Comparison of ENCODE assay signal across 8 cellular contexts in genomic region chr11:818396-819128, GRCh38. TPM values are rescaled to one million over a fixed set of nuclear protein-coding genes. Genes with fewer than 3 reads are reported as not detected.
DNase-seq lines count a peak whose midpoint lies in the region; ATAC-seq and TF ChIP-seq lines count a peak whose summit lies in the region.

Gene PNPLA2 (plus strand): TSS chr11:818914. CDS start chr11:819719, 805 bp downstream.

- H3K79me2 ChIP-seq in OCI-LY1 (ENCODE audit: insufficient read depth, low read length): no peaks in the 10 kb centered on the region

- H3K4me1 ChIP-seq in OCI-LY1 (ENCODE audit: insufficient read depth, low read length, severe bottlenecking) (peaks cover 15% of the 10 kb centered on the region), endodermal cell (ENCODE audit: control insufficient read depth, insufficient read depth, low read length) (no peaks in the 10 kb centered on the region), muscle layer of colon (ENCODE audit: insufficient read depth, low read length) (peaks cover 22% of the 10 kb centered on the region)

- H3F3A ChIP-seq in OCI-LY1 (ENCODE audit: insufficient read depth, low read length): peaks cover 4% of the 10 kb centered on the region; the same call in 1 of the 2 replicates

- H3K4me3 ChIP-seq in OCI-LY1 (ENCODE audit: low read depth, low read length, poor library complexity, severe bottlenecking) (peak within 1 kb of the TSS; percentile 75), endodermal cell (ENCODE audit: low read length) (peak within 1 kb of the TSS; percentile 81), muscle layer of colon (ENCODE audit: low read depth in 1 of 2, low read length in 2 of 2) (peak within 1 kb of the TSS; percentile 77 to 81)

- H3K4me1 Mint-ChIP-seq in endodermal cell: no peaks in the 10 kb centered on the region

- no peak within 1 kb of the TSS for H3K27ac ChIP-seq in OCI-LY1 (ENCODE audit: low read depth, low read length, poor library complexity, severe bottlenecking)
- no peak within 1 kb of the TSS for H3K27ac ChIP-seq in endodermal cell (ENCODE audit: low read depth, low read length)
- H3K27ac ChIP-seq in muscle layer of colon (ENCODE audit: low read depth, low read length): peak within 1 kb of the TSS; percentile 93

- no peak within 1 kb of the TSS for H3K27ac Mint-ChIP-seq in endodermal cell

- H2AFZ ChIP-seq in OCI-LY1 (ENCODE audit: low read length): no peak within 1 kb of the TSS

- TF ChIP-seq CTCF in OCI-LY1 (IDR thresholded peaks at IDR 0.05; ENCODE audit: low read length) (no peak), endodermal cell (conservative IDR thresholded peaks at IDR 0.05) (no peak)

- H3K9ac ChIP-seq in OCI-LY1 (ENCODE audit: low read length) (peak within 1 kb of the TSS; percentile 77), endodermal cell (ENCODE audit: extremely low read depth, low read length, poor library complexity, severe bottlenecking) (peak within 1 kb of the TSS; percentile 63), muscle layer of colon (ENCODE audit: low read length) (peak within 1 kb of the TSS; percentile 68)

- H3K36me3 Mint-ChIP-seq in endodermal cell (ENCODE audit: low read depth): peaks cover 9% of the 10 kb centered on the region

- no peaks in the 10 kb centered on the region for H4K20me1 ChIP-seq in OCI-LY1 (ENCODE audit: insufficient read depth, low read length)

- in situ Hi-C loops in G401 (cut with HindIII; ENCODE audit: low sequenced_read_pairs): no loop called here

- H3K9me3 ChIP-seq in OCI-LY1 (ENCODE audit: low read length) (no peaks in the 10 kb centered on the region), endodermal cell (ENCODE audit: control insufficient read depth, low read length) (no peaks in the 10 kb centered on the region), muscle layer of colon (ENCODE audit: low read length) (no peaks in the 10 kb centered on the region)

- WGBS in endodermal cell (ENCODE audit: insufficient coverage in 1 of 2, insufficient read length in 1 of 2), 2 experiments: 67 to 71% methylated on average over 9 to 20 of the region's 20 CpGs

- peak within 1 kb of the TSS; percentile 70 for H3K4me3 Mint-ChIP-seq in endodermal cell

- no peak for DNase-seq in G401 (ENCODE audit: low spot score)
- no peak for DNase-seq in endodermal cell
- DNase-seq in activated CD4-positive, CD25-positive, alpha-beta regulatory T cell treated with anti-CD3 and anti-CD28 coated beads, Interleukin-2, amount 50 U/mL, for 72 hours: no peak
- DNase-seq in NCI-H748 treated with DMSO at 0.1 percent for 48 hours (lab: John Stamatoyannopoulos, UW): no peak

- no peaks in the 10 kb centered on the region for H3K9me2 ChIP-seq in OCI-LY1 (ENCODE audit: low read depth, low read length)

- ATAC-seq in GM18907 (IDR thresholded peaks at IDR 0.05; ENCODE audit: unreplicated experiment): no peak
- no peak for ATAC-seq in HG02870 (IDR thresholded peaks at IDR 0.05; ENCODE audit: unreplicated experiment)

- no peaks in the 10 kb centered on the region for H3K9me3 Mint-ChIP-seq in endodermal cell

- H3K36me3 ChIP-seq in OCI-LY1 (ENCODE audit: insufficient read depth, low read length) (peaks cover 22% of the 10 kb centered on the region), endodermal cell (ENCODE audit: control insufficient read depth, insufficient read depth, low read length) (peaks cover 6% of the 10 kb centered on the region), muscle layer of colon (ENCODE audit: insufficient read depth, low read length) (no peaks in the 10 kb centered on the region)

- H3K27me3 Mint-ChIP-seq in endodermal cell (ENCODE audit: insufficient read depth): no peaks in the 10 kb centered on the region

- H3K4me2 ChIP-seq in OCI-LY1 (ENCODE audit: low read length): peak within 1 kb of the TSS; percentile 85

- H3K27me3 ChIP-seq in OCI-LY1 (ENCODE audit: insufficient read depth, low read length) (no peaks in the 10 kb centered on the region), endodermal cell (ENCODE audit: control insufficient read depth, insufficient read depth, low read length, poor library complexity, severe bottlenecking) (no peaks in the 10 kb centered on the region), muscle layer of colon (ENCODE audit: control insufficient read depth in 1 of 2, insufficient read depth in 2 of 2, low read length in 2 of 2) (no peaks in the 10 kb centered on the region)

RNA-seq across cellular contexts. Expression of gene PNPLA2, which starts in this region (rescaled TPM):
- total RNA-seq in G401 (2014; rRNA removed; shearing (Covaris generic)): 8.2 and 10.3 TPM in 2 replicates
- total RNA-seq in endodermal cell: 10 to 100 TPM; 77.0 to 77.6 TPM
- polyA plus RNA-seq in endodermal cell (2013, experiment 1 of 2): 35.9 TPM
- polyA plus RNA-seq in endodermal cell (2013, experiment 2 of 2): 30.1 TPM
